In the genomic region with DNA sequence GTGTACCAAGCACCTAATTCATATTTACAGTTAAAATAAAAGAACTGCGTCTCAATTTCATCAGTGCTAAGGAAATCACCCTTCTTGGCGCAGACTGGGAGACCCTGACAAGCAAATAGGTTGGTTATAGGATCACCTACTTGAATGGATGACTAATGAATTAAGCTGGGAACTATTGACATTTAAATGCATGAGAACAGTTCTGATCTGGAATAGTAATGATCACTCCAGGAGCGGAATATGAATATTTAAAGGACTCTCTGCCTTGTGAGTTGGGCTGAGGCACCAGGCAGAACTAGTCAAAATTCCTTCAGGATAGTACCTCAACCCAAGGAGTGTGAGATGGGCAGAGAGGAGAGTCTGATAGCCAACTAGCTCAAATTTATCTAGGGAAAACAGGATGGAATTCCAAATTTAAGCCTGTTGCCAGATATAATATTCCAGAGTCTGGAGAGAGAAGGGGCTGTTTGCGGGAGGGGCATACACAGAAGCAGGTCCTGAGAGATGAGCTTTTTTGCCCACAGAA, we compare ENCODE assay signal across 24 cellular contexts.
DNase-seq lines count a peak whose midpoint lies in the region; ATAC-seq and TF ChIP-seq lines count a peak whose summit lies in the region.
"Had no signal": no experiment of that assay in that cellular context is flagged by ENCODE, and none has a peak within 500 bp of the region (broad histone marks: within the 10 kb centered on the region; RNA-seq: fewer than 3 reads in every experiment).

No MANE protein-coding gene starts in this region.

- peaks cover 48% of the 10 kb centered on the region for H3K4me1 Mint-ChIP-seq in endodermal cell
- peaks cover 64% of the 10 kb centered on the region for H3K4me1 Mint-ChIP-seq in nephron
- H3K4me1 Mint-ChIP-seq: immature natural killer cell, T-helper 17 cell had no signal

- DNase-seq in cardiac muscle cell (ENCODE audit: low read depth in 1 of 2, low spot score in 1 of 2) = no peak
- no peak for DNase-seq in cardiac septum (ENCODE audit: low spot score)
- DNase-seq in endodermal cell = peak; percentile 55
- DNase-seq in tibial nerve (ENCODE audit: low spot score in 2 of 2) = no peak
- DNase-seq in activated CD4-positive, CD25-positive, alpha-beta regulatory T cell (lab: John Stamatoyannopoulos, UW) = no peak
- DNase-seq in stimulated activated CD4-positive, alpha-beta T cell treated with anti-CD3 and anti-CD28 coated beads, Interleukin-1b, Interleukin-23, amount 100 ng/mL, for 48 hours = no peak
- DNase-seq: 8988T; activated CD4-positive, alpha-beta T cell treated with anti-CD3 and anti-CD28 coated beads, Interleukin-2, amount 50 U/mL, for 48 hours; activated CD8-positive, alpha-beta memory T cell treated with anti-CD3 and anti-CD28 coated beads, Interleukin-2, amount 50 U/mL, for 48 hours; activated effector memory CD4-positive, alpha-beta T cell treated with Interleukin-2 at 50 U/mL for 16 hours; brain microvascular endothelial cell; DMS79; immature natural killer cell; left ventricle myocardium superior; NCI-H1105 treated with DMSO at 0.1 percent for 48 hours; NCI-H2107; NCI-H510A; stimulated activated CD4-positive, alpha-beta T cell treated with anti-CD3 and anti-CD28 coated beads, Interleukin-4, amount 100 ng/mL, for 4 hours; T-helper 17 cell; upper lobe of right lung had no signal

- WGBS in endodermal cell (ENCODE audit: insufficient coverage in 1 of 2, insufficient read length in 1 of 2), 2 experiments = 38 to 46% methylated on average over 4 of the region's 4 CpGs
- 72 to 77% methylated on average over 4 of the region's 4 CpGs for WGBS in tibial nerve, 2 donors

- H3K36me3 Mint-ChIP-seq in endodermal cell (ENCODE audit: low read depth) (no peaks in the 10 kb centered on the region), nephron (ENCODE audit: low read depth) (no peaks in the 10 kb centered on the region)
- H3K36me3 Mint-ChIP-seq: immature natural killer cell had no signal

- no peak overlapping the region for H3K9ac ChIP-seq in endodermal cell (ENCODE audit: extremely low read depth, low read length, poor library complexity, severe bottlenecking)

- H3K27me3 ChIP-seq in cardiac muscle cell = no peaks in the 10 kb centered on the region
- no peaks in the 10 kb centered on the region for H3K27me3 ChIP-seq in endodermal cell (ENCODE audit: control insufficient read depth, insufficient read depth, low read length, poor library complexity, severe bottlenecking)
- no peaks in the 10 kb centered on the region for H3K27me3 ChIP-seq in tibial nerve
- H3K27me3 ChIP-seq: brain microvascular endothelial cell, upper lobe of right lung had no signal

- no peaks in the 10 kb centered on the region for H3K9me3 Mint-ChIP-seq in endodermal cell
- no peaks in the 10 kb centered on the region for H3K9me3 Mint-ChIP-seq in nephron
- H3K9me3 Mint-ChIP-seq: stimulated activated naive CD8-positive, alpha-beta T cell treated with anti-CD3 and anti-CD28 coated beads, Interleukin-15, Interleukin-2, amounts not matched to agents 100 ng/mL and 50 ng/mL, for 24 hours had no signal

- no peaks in the 10 kb centered on the region for H3K27me3 Mint-ChIP-seq in endodermal cell (ENCODE audit: insufficient read depth)
- H3K27me3 Mint-ChIP-seq in nephron (ENCODE audit: low read depth) = no peaks in the 10 kb centered on the region
- H3K27me3 Mint-ChIP-seq: stimulated activated naive CD8-positive, alpha-beta T cell treated with anti-CD3 and anti-CD28 coated beads, Interleukin-15, Interleukin-2, amounts not matched to agents 100 ng/mL and 50 ng/mL, for 24 hours; T-helper 17 cell had no signal

- no peak for TF ChIP-seq POLR2A in tibial nerve (IDR thresholded peaks at IDR 0.05)

- peak overlapping the region; percentile 92 for H3K27ac ChIP-seq in cardiac muscle cell
- H3K27ac ChIP-seq in endodermal cell (ENCODE audit: low read depth, low read length) = peak overlapping the region; percentile 90
- peak overlapping the region in 3 of 4 donors; percentile 4 to 89 (median 78) for H3K27ac ChIP-seq in tibial nerve
- H3K27ac ChIP-seq: brain microvascular endothelial cell, coronary artery, upper lobe of right lung had no signal

- H3K4me3 Mint-ChIP-seq in endodermal cell (no peak overlapping the region), nephron (no peak overlapping the region)
- H3K4me3 Mint-ChIP-seq: immature natural killer cell; stimulated activated naive CD8-positive, alpha-beta T cell treated with anti-CD3 and anti-CD28 coated beads, Interleukin-15, Interleukin-2, amounts not matched to agents 100 ng/mL and 50 ng/mL, for 24 hours; T-helper 17 cell had no signal

- H3K4me3 ChIP-seq in cardiac muscle cell (no peak overlapping the region), endodermal cell (ENCODE audit: low read length) (peak overlapping the region; percentile 74), tibial nerve (no peak overlapping the region)
- H3K4me3 ChIP-seq: coronary artery, upper lobe of right lung had no signal

- peaks cover 52% of the 10 kb centered on the region for H3K4me1 ChIP-seq in cardiac muscle cell (ENCODE audit: low read depth)
- H3K4me1 ChIP-seq in endodermal cell (ENCODE audit: control insufficient read depth, insufficient read depth, low read length) = peaks cover 9% of the 10 kb centered on the region
- H3K4me1 ChIP-seq in tibial nerve = peaks cover 0 to 54% (median 3%) of the 10 kb centered on the region in 4 donors

- TF ChIP-seq CTCF in cardiac muscle cell (IDR thresholded peaks at IDR 0.05; ENCODE audit: low read depth, low read length) (no peak), endodermal cell (conservative IDR thresholded peaks at IDR 0.05) (no peak), nephron (IDR thresholded peaks at IDR 0.05; ENCODE audit: unreplicated experiment in 3 of 3) (no peak), tibial nerve (IDR thresholded peaks at IDR 0.05) (no peak)

- no peak for TF ChIP-seq EP300 in tibial nerve (IDR thresholded peaks at IDR 0.05)

- H3K36me3 ChIP-seq in cardiac muscle cell (no peaks in the 10 kb centered on the region), endodermal cell (ENCODE audit: control insufficient read depth, insufficient read depth, low read length) (no peaks in the 10 kb centered on the region), tibial nerve (no peaks in the 10 kb centered on the region)
- H3K36me3 ChIP-seq: brain microvascular endothelial cell, upper lobe of right lung had no signal

- H3K9me3 ChIP-seq in cardiac muscle cell (ENCODE audit: low read depth) (no peaks in the 10 kb centered on the region), endodermal cell (ENCODE audit: control insufficient read depth, low read length) (no peaks in the 10 kb centered on the region), tibial nerve (no peaks in the 10 kb centered on the region)
- H3K9me3 ChIP-seq: upper lobe of right lung had no signal

- intact Hi-C loops in cardiac septum (cut with DNase I) = no loop called here

- H3K27ac Mint-ChIP-seq in endodermal cell (peak overlapping the region; percentile 93), nephron (peak overlapping the region; percentile 94 to 96 (median 96))
- H3K27ac Mint-ChIP-seq: immature natural killer cell; stimulated activated naive CD8-positive, alpha-beta T cell treated with anti-CD3 and anti-CD28 coated beads, Interleukin-15, Interleukin-2, amounts not matched to agents 100 ng/mL and 50 ng/mL, for 24 hours; T-helper 17 cell had no signal

- no peak for ATAC-seq in HG03196 (IDR thresholded peaks at IDR 0.05; ENCODE audit: unreplicated experiment)
- ATAC-seq: T-helper 17 cell, upper lobe of right lung had no signal
